16 cellular contexts compared by ENCODE assay signal in genomic region chr13:111278258-111278657, GRCh38. TPM values are rescaled to one million over a fixed set of nuclear protein-coding genes. Genes with fewer than 3 reads are reported as not detected.
DNase-seq lines count a peak whose midpoint lies in the region; ATAC-seq and TF ChIP-seq lines count a peak whose summit lies in the region.
"Had no signal": no experiment of that assay in that cellular context is flagged by ENCODE, and none has a peak within 500 bp of the region (broad histone marks: within the 10 kb centered on the region; RNA-seq: fewer than 3 reads in every experiment).

No MANE protein-coding gene starts in this region.

- H3K27me3 ChIP-seq in skeletal muscle tissue (ENCODE audit: control insufficient read depth in 3 of 3, insufficient read depth in 3 of 3, low read length in 3 of 3) (no peaks in the 10 kb centered on the region), uterus (no peaks in the 10 kb centered on the region)
- no peaks in the 10 kb centered on the region for H3K27me3 ChIP-seq in effector memory CD4-positive, alpha-beta T cell (replicated peaks; ENCODE audit: control insufficient read depth, insufficient read depth, low read length, poor library complexity, severe bottlenecking)
- H3K27me3 ChIP-seq: Peyer's patch had no signal

- H3K9me3 Mint-ChIP-seq in activated CD4-positive, alpha-beta T cell treated with anti-CD3 and anti-CD28 coated beads, Interleukin-2, amount 10 ng/mL, durations not matched to agents 24 days and 14 days, result no peaks in the 10 kb centered on the region
- H3K9me3 Mint-ChIP-seq in activated CD4-positive, alpha-beta T cell treated with anti-CD3 and anti-CD28 coated beads for 36 hours (ENCODE audit: low read depth), result no peaks in the 10 kb centered on the region
- H3K9me3 Mint-ChIP-seq: H9 had no signal

- H3K36me3 Mint-ChIP-seq in activated CD4-positive, alpha-beta T cell treated with anti-CD3 and anti-CD28 coated beads, Interleukin-2, amount 10 ng/mL, durations not matched to agents 24 days and 14 days (ENCODE audit: low read depth), result peaks cover 58% of the 10 kb centered on the region
- peaks cover 61% of the 10 kb centered on the region for H3K36me3 Mint-ChIP-seq in activated CD4-positive, alpha-beta T cell treated with anti-CD3 and anti-CD28 coated beads for 36 hours (ENCODE audit: low read depth)

- peak overlapping the region; percentile 1 for H3K27ac Mint-ChIP-seq in activated CD4-positive, alpha-beta T cell treated with anti-CD3 and anti-CD28 coated beads, Interleukin-2, amount 10 ng/mL, durations not matched to agents 24 days and 14 days
- H3K27ac Mint-ChIP-seq in activated CD4-positive, alpha-beta T cell treated with anti-CD3 and anti-CD28 coated beads for 36 hours, result no peak overlapping the region

- peaks cover 19% of the 10 kb centered on the region for H3K4me1 Mint-ChIP-seq in activated CD4-positive, alpha-beta T cell treated with anti-CD3 and anti-CD28 coated beads, Interleukin-2, amount 10 ng/mL, durations not matched to agents 24 days and 14 days
- peaks cover 19% of the 10 kb centered on the region for H3K4me1 Mint-ChIP-seq in activated CD4-positive, alpha-beta T cell treated with anti-CD3 and anti-CD28 coated beads for 36 hours
- H3K4me1 Mint-ChIP-seq: H9 had no signal

- no peaks in the 10 kb centered on the region for H3K27me3 Mint-ChIP-seq in activated CD4-positive, alpha-beta T cell treated with anti-CD3 and anti-CD28 coated beads, Interleukin-2, amount 10 ng/mL, durations not matched to agents 24 days and 14 days
- H3K27me3 Mint-ChIP-seq in activated CD4-positive, alpha-beta T cell treated with anti-CD3 and anti-CD28 coated beads for 36 hours, result no peaks in the 10 kb centered on the region

- intact Hi-C loops in activated CD4-positive, alpha-beta T cell treated with anti-CD3 and anti-CD28 coated beads, Interleukin-2, amount 10 ng/mL, durations not matched to agents 24 days and 14 days (cut with micrococcal nuclease), result no loop called here
- intact Hi-C loops in activated CD4-positive, alpha-beta T cell treated with anti-CD3 and anti-CD28 coated beads for 36 hours (cut with DNase I, micrococcal nuclease), result no loop called here
- intact Hi-C loops in left ventricle myocardium superior (cut with micrococcal nuclease) (no loop called here), uterus (cut with DNase I; ENCODE audit: low total_unique reads) (no loop called here)

- peak overlapping the region in 2 of 3 donors; percentile 51 to 76 for H3K9ac ChIP-seq in skeletal muscle tissue (ENCODE audit: low read depth in 1 of 3, low read length in 3 of 3)

- H3K27ac ChIP-seq in caudate nucleus (ENCODE audit: low read depth, low read length) (peak overlapping the region; percentile 1), skeletal muscle tissue (ENCODE audit: low read depth, low read length) (peak overlapping the region; percentile 88), uterus (no peak overlapping the region)
- H3K27ac ChIP-seq in effector memory CD4-positive, alpha-beta T cell (ENCODE audit: insufficient read depth, low read length, poor library complexity, severe bottlenecking), result no peak overlapping the region
- H3K27ac ChIP-seq: C4-2B, Peyer's patch had no signal

- H3K36me3 ChIP-seq in skeletal muscle tissue (ENCODE audit: control insufficient read depth in 3 of 3, insufficient read depth in 3 of 3, low read length in 3 of 3), result peaks cover 11 to 39% (median 39%) of the 10 kb centered on the region in 3 donors
- peaks cover 89% of the 10 kb centered on the region for H3K36me3 ChIP-seq in effector memory CD4-positive, alpha-beta T cell (ENCODE audit: control insufficient read depth, insufficient read depth, low read length)
- H3K36me3 ChIP-seq in uterus, result no peaks in the 10 kb centered on the region

- H3K4me3 Mint-ChIP-seq in activated CD4-positive, alpha-beta T cell treated with anti-CD3 and anti-CD28 coated beads, Interleukin-2, amount 10 ng/mL, durations not matched to agents 24 days and 14 days, result no peak overlapping the region
- H3K4me3 Mint-ChIP-seq in activated CD4-positive, alpha-beta T cell treated with anti-CD3 and anti-CD28 coated beads for 36 hours, result no peak overlapping the region
- H3K4me3 Mint-ChIP-seq: H9 had no signal

- no peak for TF ChIP-seq CTCF in uterus (IDR thresholded peaks at IDR 0.05)

- POLR2A ChIA-PET in activated CD4-positive, alpha-beta T cell treated with anti-CD3 and anti-CD28 coated beads for 36 hours (lab: Charles Lee), result no interaction called here

- no peak for ATAC-seq in activated CD4-positive, alpha-beta T cell treated with anti-CD3 and anti-CD28 coated beads for 36 hours
- ATAC-seq in left ventricle myocardium superior, result peak; percentile 52

- CTCF ChIA-PET in activated CD4-positive, alpha-beta T cell treated with anti-CD3 and anti-CD28 coated beads for 36 hours (lab: Charles Lee), result no interaction called here

- DNase-seq in activated CD4-positive, alpha-beta T cell treated with anti-CD3 and anti-CD28 coated beads, Interleukin-2, amount 10 ng/mL, durations not matched to agents 24 days and 14 days, result no peak
- no peak for DNase-seq in activated CD4-positive, alpha-beta T cell treated with anti-CD3 and anti-CD28 coated beads for 36 hours
- DNase-seq in caudate nucleus (lab: John Stamatoyannopoulos, UW), result no peak
- DNase-seq in left ventricle myocardium superior, result no peak
- DNase-seq in 8988T, result no peak
- DNase-seq in effector memory CD4-positive, alpha-beta T cell, result no peak
- no peak for DNase-seq in uterus
- DNase-seq: H9, Kasumi-1, NCI-H1417, NCI-H2029 treated with DMSO at 0.1 percent for 48 hours, NCI-H510A treated with DMSO at 0.1 percent for 48 hours, Peyer's patch had no signal

- no peak for TF ChIP-seq POLR2A in uterus (IDR thresholded peaks at IDR 0.05)

- H3K9me3 ChIP-seq in skeletal muscle tissue (ENCODE audit: control insufficient read depth in 3 of 3, low read length in 3 of 3) (no peaks in the 10 kb centered on the region), uterus (no peaks in the 10 kb centered on the region)
- H3K9me3 ChIP-seq in effector memory CD4-positive, alpha-beta T cell (ENCODE audit: control insufficient read depth, low read length), result no peaks in the 10 kb centered on the region
- H3K9me3 ChIP-seq: Peyer's patch had no signal

- H3K4me1 ChIP-seq in skeletal muscle tissue (ENCODE audit: control insufficient read depth in 3 of 3, insufficient read depth in 3 of 3, low read length in 3 of 3), result peaks cover 19 to 45% (median 44%) of the 10 kb centered on the region in 3 donors
- no peaks in the 10 kb centered on the region for H3K4me1 ChIP-seq in effector memory CD4-positive, alpha-beta T cell (ENCODE audit: control insufficient read depth, insufficient read depth, low read length, poor library complexity, severe bottlenecking)
- no peaks in the 10 kb centered on the region for H3K4me1 ChIP-seq in uterus
- H3K4me1 ChIP-seq: Peyer's patch had no signal

- H3K4me3 ChIP-seq in skeletal muscle tissue (ENCODE audit: low read length in 3 of 3) (peak overlapping the region in 1 of 3 donors; percentile 18), uterus (no peak overlapping the region)
- no peak overlapping the region for H3K4me3 ChIP-seq in effector memory CD4-positive, alpha-beta T cell (ENCODE audit: insufficient read depth, low read depth, low read length, poor library complexity, severe bottlenecking)
- H3K4me3 ChIP-seq: Peyer's patch had no signal

RNA-seq across cellular contexts. Expression of gene TEX29, which starts 42.2 kb away (rescaled TPM):
- 0.50 and 0.51 TPM in 2 replicates for total RNA-seq in activated CD4-positive, alpha-beta T cell treated with anti-CD3 and anti-CD28 coated beads, Interleukin-2, amount 10 ng/mL, durations not matched to agents 24 days and 14 days
- total RNA-seq in activated CD4-positive, alpha-beta T cell treated with anti-CD3 and anti-CD28 coated beads for 36 hours, result under 1 TPM; 0.30 to 0.46 TPM
- 0.32 TPM for total RNA-seq in left ventricle myocardium superior
- not detected for total RNA-seq in skeletal muscle tissue
- under 1 TPM in 1 of 4 donors, not detected in 3; 0.91 TPM for total RNA-seq in uterus
- total RNA-seq: A172, Peyer's patch had no signal

Comparison
In these comparisons a context has a peak if more than half of its experiments do, and no peak if none do; other contexts are left out.
1. H3K27ac ChIP-seq: peak in caudate nucleus (single experiment) and skeletal muscle tissue (single experiment); none in effector memory CD4-positive, alpha-beta T cell (single experiment) and uterus (0 of 2).